ENCODE assay signal across 7 cellular contexts in genomic region chr15:78696436-78696835, GRCh38. TPM values are rescaled to one million over a fixed set of nuclear protein-coding genes. Genes with fewer than 3 reads are reported as not detected.
"Had no signal": no experiment of that assay in that cellular context is flagged by ENCODE, and none has a peak within 500 bp of the region (broad histone marks: within the 10 kb centered on the region; RNA-seq: fewer than 3 reads in every experiment).

No MANE protein-coding gene starts in this region.

- DNase-seq: GF-D8 had no signal

- H3K4me3 ChIP-seq: GM12878 had no signal

- FAIRE-seq: G401.6, GM12878, GM12891, GM12892, GM18507, GM19239 had no signal

- ATAC-seq: GM12878 had no signal

RNA-seq across cellular contexts. Expression of gene CHRNB4, which starts 55.4 kb away (rescaled TPM):
- total RNA-seq: GM12878 had no signal
